ENCODE assay signal across 18 cellular contexts in genomic region chr20:62663484-62664315, GRCh38. TPM values are rescaled to one million over a fixed set of nuclear protein-coding genes. Genes with fewer than 3 reads are reported as not detected.
DNase-seq lines count a peak whose midpoint lies in the region; ATAC-seq lines count a peak whose summit lies in the region.
"Had no signal": no experiment of that assay in that cellular context is flagged by ENCODE, and none has a peak within 500 bp of the region (broad histone marks: within the 10 kb centered on the region; RNA-seq: fewer than 3 reads in every experiment).

No MANE protein-coding gene starts in this region.

- no peaks in the 10 kb centered on the region for H3K27me3 Mint-ChIP-seq in activated naive CD4-positive, alpha-beta T cell treated with anti-CD3 and anti-CD28 coated beads, Interleukin-2, amount 10 ng/mL, durations not matched to agents 7 days and 5 days
- peaks cover 6% of the 10 kb centered on the region for H3K27me3 Mint-ChIP-seq in dendritic cell treated with granulocyte-macrophage colony-stimulating factor and Interleukin-4, amounts not matched to agents 40 ng/mL and 50 ng/mL, for 4 days
- H3K27me3 Mint-ChIP-seq: T-cell had no signal

- CTCF ChIA-PET in activated naive CD4-positive, alpha-beta T cell treated with anti-CD3 and anti-CD28 coated beads, Interleukin-2, amount 10 ng/mL, durations not matched to agents 7 days and 5 days (lab: Charles Lee) = interaction anchor here (0.7 to 1.5 kb wide), 3 partner anchors 109 to 164 kb away, joined by 3 read pairs; no protein-coding TSS in a partner anchor

- no peaks in the 10 kb centered on the region for H3K9me3 Mint-ChIP-seq in activated naive CD4-positive, alpha-beta T cell treated with anti-CD3 and anti-CD28 coated beads, Interleukin-2, amount 10 ng/mL, durations not matched to agents 7 days and 5 days
- no peaks in the 10 kb centered on the region for H3K9me3 Mint-ChIP-seq in dendritic cell treated with granulocyte-macrophage colony-stimulating factor and Interleukin-4, amounts not matched to agents 40 ng/mL and 50 ng/mL, for 4 days
- H3K9me3 Mint-ChIP-seq: T-cell had no signal

- intact Hi-C loops in dendritic cell treated with granulocyte-macrophage colony-stimulating factor and Interleukin-4, amounts not matched to agents 40 ng/mL and 50 ng/mL, for 4 days (cut with micrococcal nuclease) = no loop called here

- H2BK12ac ChIP-seq in mesenchymal stem cell (ENCODE audit: low read length in 2 of 2) = no peak overlapping the region

- no peak overlapping the region for H3K23ac ChIP-seq in mesenchymal stem cell (ENCODE audit: low read length in 2 of 2)

- H2BK15ac ChIP-seq in mesenchymal stem cell (ENCODE audit: low read depth, poor library complexity, severe bottlenecking) = no peak overlapping the region

- H3K27me3 ChIP-seq in NT2/D1 (ENCODE audit: insufficient read depth, insufficient read length) = peaks cover 6% of the 10 kb centered on the region
- peaks cover 0 to 5% of the 10 kb centered on the region in 2 experiments for H3K27me3 ChIP-seq in mesenchymal stem cell (ENCODE audit: control insufficient read depth in 1 of 2, insufficient read depth in 1 of 2, low read length in 2 of 2)

- H3K4me3 ChIP-seq in NT2/D1 (ENCODE audit: insufficient read length, low read depth) (no peak overlapping the region), mesenchymal stem cell (ENCODE audit: insufficient read depth in 1 of 2, low read depth in 1 of 2, low read length in 2 of 2) (no peak overlapping the region)
- H3K4me3 ChIP-seq: GM23248, SJCRH30 had no signal

- no peak overlapping the region for H3K14ac ChIP-seq in mesenchymal stem cell (ENCODE audit: low read length in 2 of 2)

- no peak overlapping the region for H3K4me2 ChIP-seq in mesenchymal stem cell (ENCODE audit: low read length, poor library complexity, severe bottlenecking)

- H3K18ac ChIP-seq in mesenchymal stem cell (ENCODE audit: low read depth in 1 of 2, low read length in 2 of 2) = no peak overlapping the region

- H3K27ac Mint-ChIP-seq in activated naive CD4-positive, alpha-beta T cell treated with anti-CD3 and anti-CD28 coated beads, Interleukin-2, amount 10 ng/mL, durations not matched to agents 7 days and 5 days = peak overlapping the region; percentile 30
- H3K27ac Mint-ChIP-seq in dendritic cell treated with granulocyte-macrophage colony-stimulating factor and Interleukin-4, amounts not matched to agents 40 ng/mL and 50 ng/mL, for 4 days = peak overlapping the region; percentile 86
- H3K27ac Mint-ChIP-seq: T-cell had no signal

- WGBS in mesenchymal stem cell = 71% methylated on average over 21 of the region's 21 CpGs

- H4K91ac ChIP-seq in mesenchymal stem cell (ENCODE audit: low read length) = no peak overlapping the region

- no peak for ATAC-seq in HG03135 (IDR thresholded peaks at IDR 0.05; ENCODE audit: unreplicated experiment)
- ATAC-seq: T-cell had no signal

- H4K8ac ChIP-seq in mesenchymal stem cell (ENCODE audit: low read length) = no peak overlapping the region

- H3K9ac ChIP-seq in NT2/D1 (ENCODE audit: insufficient read length, low read depth) (peak overlapping the region; percentile 33), mesenchymal stem cell (ENCODE audit: low read length) (no peak overlapping the region)
- H3K9ac ChIP-seq: GM23248 had no signal

- H3K4me1 ChIP-seq in NT2/D1 (ENCODE audit: insufficient read depth, insufficient read length) = peaks cover 17% of the 10 kb centered on the region
- H3K4me1 ChIP-seq in mesenchymal stem cell (ENCODE audit: control insufficient read depth, insufficient read depth, low read depth, low read length) = peaks cover 29% of the 10 kb centered on the region

- H2AFZ ChIP-seq in mesenchymal stem cell (ENCODE audit: low read depth, low read length) = no peak overlapping the region
- H2AFZ ChIP-seq: GM23248 had no signal

- no peak overlapping the region for H2BK120ac ChIP-seq in mesenchymal stem cell (ENCODE audit: low read depth, low read length)

- H2AK5ac ChIP-seq in mesenchymal stem cell (ENCODE audit: low read length, severe bottlenecking) = no peak overlapping the region

- no peak overlapping the region for H3K4me3 Mint-ChIP-seq in activated naive CD4-positive, alpha-beta T cell treated with anti-CD3 and anti-CD28 coated beads, Interleukin-2, amount 10 ng/mL, durations not matched to agents 7 days and 5 days
- H3K4me3 Mint-ChIP-seq in dendritic cell treated with granulocyte-macrophage colony-stimulating factor and Interleukin-4, amounts not matched to agents 40 ng/mL and 50 ng/mL, for 4 days = no peak overlapping the region
- H3K4me3 Mint-ChIP-seq: CD14-positive monocyte, T-cell had no signal

- H3K9me3 ChIP-seq in NT2/D1 (ENCODE audit: insufficient read depth, low read length) (no peaks in the 10 kb centered on the region), mesenchymal stem cell (ENCODE audit: control insufficient read depth, low read length) (no peaks in the 10 kb centered on the region)
- H3K9me3 ChIP-seq: SJCRH30 had no signal

- peaks cover 3% of the 10 kb centered on the region for H3K4me1 Mint-ChIP-seq in activated naive CD4-positive, alpha-beta T cell treated with anti-CD3 and anti-CD28 coated beads, Interleukin-2, amount 10 ng/mL, durations not matched to agents 7 days and 5 days
- peaks cover 84% of the 10 kb centered on the region for H3K4me1 Mint-ChIP-seq in dendritic cell treated with granulocyte-macrophage colony-stimulating factor and Interleukin-4, amounts not matched to agents 40 ng/mL and 50 ng/mL, for 4 days (ENCODE audit: low read depth)

- no peak overlapping the region for H3K27ac ChIP-seq in mesenchymal stem cell (ENCODE audit: low read length, poor library complexity, severe bottlenecking)
- H3K27ac ChIP-seq: GM23248, SJCRH30 had no signal

- no peak overlapping the region for H3K4ac ChIP-seq in mesenchymal stem cell (ENCODE audit: low read depth in 1 of 2, low read length in 2 of 2)

- peaks cover 26% of the 10 kb centered on the region for H3K36me3 Mint-ChIP-seq in activated naive CD4-positive, alpha-beta T cell treated with anti-CD3 and anti-CD28 coated beads, Interleukin-2, amount 10 ng/mL, durations not matched to agents 7 days and 5 days
- H3K36me3 Mint-ChIP-seq in dendritic cell treated with granulocyte-macrophage colony-stimulating factor and Interleukin-4, amounts not matched to agents 40 ng/mL and 50 ng/mL, for 4 days (ENCODE audit: low read depth) = no peaks in the 10 kb centered on the region
- H3K36me3 Mint-ChIP-seq: T-cell had no signal

- H3K79me1 ChIP-seq in mesenchymal stem cell (replicated peaks; ENCODE audit: low read length, poor library complexity, severe bottlenecking) = peaks cover 3% of the 10 kb centered on the region

- H2BK5ac ChIP-seq in mesenchymal stem cell (ENCODE audit: low read depth, low read length, poor library complexity, severe bottlenecking) = no peak overlapping the region

- no peaks in the 10 kb centered on the region for H3K36me3 ChIP-seq in NT2/D1 (ENCODE audit: insufficient read depth, insufficient read length, low read length)
- H3K36me3 ChIP-seq in mesenchymal stem cell (ENCODE audit: control insufficient read depth in 1 of 2, insufficient read depth in 2 of 2, low read depth in 1 of 2, low read length in 2 of 2) = peaks cover 0 to 74% of the 10 kb centered on the region in 2 experiments
- H3K36me3 ChIP-seq: SJCRH30 had no signal

- DNase-seq in activated naive CD4-positive, alpha-beta T cell treated with anti-CD3 and anti-CD28 coated beads, Interleukin-2, amount 10 ng/mL, durations not matched to agents 7 days and 5 days = no peak
- no peak for DNase-seq in activated naive CD4-positive, alpha-beta T cell treated with anti-CD3 and anti-CD28 coated beads, Interleukin-2, amount 50 U/mL, for 16 hours
- DNase-seq in NT2/D1 (ENCODE audit: low read depth, low spot score) = no peak
- DNase-seq in GM19240 (ENCODE audit: insufficient read length, low spot score) = no peak
- DNase-seq in mesenchymal stem cell = no peak
- DNase-seq: GM23248, KBM-7, MM.1S, NCI-H1092, NCI-H1436 treated with DMSO at 0.1 percent for 48 hours, NCI-H1930, NCI-H2227 treated with DMSO at 0.1 percent for 48 hours, NCI-H510A, SJCRH30, T-cell had no signal

RNA-seq across cellular contexts. Expression of gene SLCO4A1, which starts 21.4 kb away (rescaled TPM):
- polyA plus RNA-seq in mesenchymal stem cell (2013, experiment 1 of 2) = not detected
- polyA plus RNA-seq in mesenchymal stem cell (2013, experiment 2 of 2) = not detected

RNA-seq across cellular contexts. Expression of gene NTSR1, which starts 44.9 kb away (rescaled TPM):
- polyA plus RNA-seq in mesenchymal stem cell (2013, experiment 1 of 2) = 0.01 TPM
- 0.07 TPM for polyA plus RNA-seq in mesenchymal stem cell (2013, experiment 2 of 2)
- polyA plus RNA-seq: GM23248 had no signal
